17 cellular contexts compared by ENCODE assay signal in the genomic region with DNA sequence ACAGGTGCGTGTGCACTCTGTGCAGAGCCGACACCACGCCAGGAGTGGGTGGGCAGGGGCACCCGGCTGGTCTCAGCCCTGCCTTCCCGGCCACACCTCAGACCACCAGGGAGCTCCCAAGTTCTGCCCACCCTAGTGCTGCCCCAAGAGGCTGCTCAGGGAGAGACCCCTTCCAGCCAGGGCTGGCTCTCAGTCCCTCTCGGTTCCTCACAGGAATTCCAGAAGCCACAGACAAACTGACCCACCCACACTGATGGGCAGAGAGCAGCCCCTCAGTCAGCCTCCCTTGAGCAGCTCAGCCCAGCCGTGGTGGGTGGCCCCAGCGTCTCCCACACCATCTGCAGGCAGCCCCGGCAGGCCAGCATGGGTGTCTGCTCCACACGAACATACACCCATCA. TPM values are rescaled to one million over a fixed set of nuclear protein-coding genes. Genes with fewer than 3 reads are reported as not detected.
A peak's percentile ranks its signal among the peaks of the same experiment; 100 is the strongest.
DNase-seq lines count a peak whose midpoint lies in the region; ATAC-seq and TF ChIP-seq lines count a peak whose summit lies in the region.
"Had no signal": no experiment of that assay in that cellular context is flagged by ENCODE, and none has a peak within 500 bp of the region (broad histone marks: within the 10 kb centered on the region; RNA-seq: fewer than 3 reads in every experiment).

No MANE protein-coding gene starts in this region.

- peak; percentile 20 for ATAC-seq in HCT116
- ATAC-seq: activated T-helper 17 cell treated with anti-CD3 and anti-CD28 coated beads, Interleukin-2, amount 50 U/mL, for 72 hours; body of pancreas; right lobe of liver; stimulated activated naive B cell treated with anti-CD40 and anti-IgM and Interleukin-4, amounts not matched to agents 10 μg/mL and 1 μg/mL and 100 μg/mL, for 72 hours had no signal

- no peak for TF ChIP-seq RAD21 in HCT116 (IDR thresholded peaks at IDR 0.05; ENCODE audit: low read depth)

- H3K9ac ChIP-seq in BLaER1 treated with 17β-estradiol and CSF1 and Interleukin-3, amounts not matched to agents 10 nM and 100 nM = no peak overlapping the region
- no peak overlapping the region for H3K9ac ChIP-seq in HCT116 (ENCODE audit: low read length)
- H3K9ac ChIP-seq: KMS-11 had no signal

- intact Hi-C loops in HCT116 (cut with micrococcal nuclease) (no loop called here), esophagus muscularis mucosa (cut with DNase I) (no loop called here), prostate gland (cut with DNase I) (no loop called here)

- peak overlapping the region in 8 of 11 experiments; percentile 12 to 97 (median 80); a peak in 13 of 22 replicates for H3K4me2 ChIP-seq in BLaER1 treated with 17β-estradiol and CSF1 and Interleukin-3, amounts not matched to agents 10 nM and 100 nM
- no peak overlapping the region for H3K4me2 ChIP-seq in HCT116 (ENCODE audit: low read length)
- H3K4me2 ChIP-seq: KMS-11, PC-9 had no signal

- no peaks in the 10 kb centered on the region for H3K9me2 ChIP-seq in HCT116 (ENCODE audit: insufficient read depth)

- no peak overlapping the region for H2AFZ ChIP-seq in HCT116 (ENCODE audit: low read depth, low read length, poor library complexity, severe bottlenecking)
- H2AFZ ChIP-seq: PC-9 had no signal

- no peaks in the 10 kb centered on the region for H3K79me2 ChIP-seq in HCT116 (ENCODE audit: insufficient read depth, low read length)

- TF ChIP-seq CTCF in HCT116 (IDR thresholded peaks at IDR 0.05 in 2 of 3, conservative IDR thresholded peaks at IDR 0.05 in 1 of 3; ENCODE audit: borderline replicate concordance in 1 of 3, insufficient read depth in 1 of 3, low read depth in 2 of 3, low read length in 2 of 3) (no peak), esophagus muscularis mucosa (IDR thresholded peaks at IDR 0.05) (no peak), prostate gland (IDR thresholded peaks at IDR 0.05) (no peak)

- no peak overlapping the region for H3K4me3 ChIP-seq in BLaER1 treated with 17β-estradiol and CSF1 and Interleukin-3, amounts not matched to agents 10 nM and 100 nM
- H3K4me3 ChIP-seq in HCT116 (replicated peaks in 1 of 2; ENCODE audit: low read depth in 1 of 2, low read length in 2 of 2) = no peak overlapping the region
- H3K4me3 ChIP-seq in esophagus muscularis mucosa = no peak overlapping the region
- no peak overlapping the region for H3K4me3 ChIP-seq in prostate gland
- H3K4me3 ChIP-seq: body of pancreas, PC-9, right lobe of liver, upper lobe of left lung had no signal

- POLR2A ChIA-PET in HCT116 (lab: Charles Lee) = no interaction called here

- WGBS in esophagus muscularis mucosa = 60% methylated on average over 4 of the region's 10 CpGs
- WGBS in prostate gland = 42% methylated on average over 10 of the region's 10 CpGs

- BruUV-seq in HCT116 (replicated peaks; lab: Mats Ljungman, UMichigan) = no TSS peak

- H3K27me3 ChIP-seq in BLaER1 treated with 17β-estradiol and CSF1 and Interleukin-3, amounts not matched to agents 10 nM and 100 nM = no peaks in the 10 kb centered on the region
- H3K27me3 ChIP-seq in HCT116 (ENCODE audit: insufficient read depth, low read length) (no peaks in the 10 kb centered on the region), esophagus muscularis mucosa (peaks cover 0 to 15% (median 0%) of the 10 kb centered on the region in 4 donors), prostate gland (replicated peaks; ENCODE audit: insufficient read depth) (no peaks in the 10 kb centered on the region)
- H3K27me3 ChIP-seq: body of pancreas, right lobe of liver, upper lobe of left lung had no signal

- RAD21 ChIA-PET in HCT116 (lab: Charles Lee; ENCODE audit: low non-redundant PET in 1 of 2, low total read pairs in 2 of 2, uncharacterized antibody in 2 of 2, unreplicated experiment in 2 of 2) = no interaction called here

- peaks cover 0 to 63% (median 45%) of the 10 kb centered on the region in 11 experiments; a peak in 19 of 22 replicates for H4K20me1 ChIP-seq in BLaER1 treated with 17β-estradiol and CSF1 and Interleukin-3, amounts not matched to agents 10 nM and 100 nM
- no peaks in the 10 kb centered on the region for H4K20me1 ChIP-seq in HCT116 (ENCODE audit: insufficient read depth)

- peaks cover 13 to 27% (median 23%) of the 10 kb centered on the region in 11 experiments for H3K9me3 ChIP-seq in BLaER1 treated with 17β-estradiol and CSF1 and Interleukin-3, amounts not matched to agents 10 nM and 100 nM (replicated peaks in 1 of 11)
- H3K9me3 ChIP-seq in HCT116 (ENCODE audit: control insufficient read depth in 1 of 2, insufficient read depth in 1 of 2, low read depth in 1 of 2, low read length in 2 of 2) (no peaks in the 10 kb centered on the region), esophagus muscularis mucosa (peaks cover 0 to 17% (median 11%) of the 10 kb centered on the region in 4 donors), prostate gland (no peaks in the 10 kb centered on the region)
- H3K9me3 ChIP-seq: body of pancreas, right lobe of liver had no signal

- no peak for DNase-seq in HCT116 (ENCODE audit: low read depth, low spot score)
- peak; percentile 68 for DNase-seq in esophagus muscularis mucosa (ENCODE audit: extremely low spot score)
- DNase-seq in prostate gland (ENCODE audit: low spot score) = peak; percentile 3
- DNase-seq in NCI-H82 (lab: John Stamatoyannopoulos, UW) = no peak
- DNase-seq in activated effector memory CD4-positive, alpha-beta T cell treated with anti-CD3 and anti-CD28 coated beads, Interleukin-2, amount 50 U/mL, for 16 hours = no peak
- DNase-seq in COLO829 (ENCODE audit: low spot score) = no peak
- DNase-seq: activated CD4-positive, alpha-beta T cell treated with anti-CD3 and anti-CD28 coated beads for 4 hours; NCI-H146; NCI-H524; upper lobe of left lung had no signal

- peaks cover 0 to 39% (median 21%) of the 10 kb centered on the region in 11 experiments; a peak in 16 of 22 replicates for H3K36me3 ChIP-seq in BLaER1 treated with 17β-estradiol and CSF1 and Interleukin-3, amounts not matched to agents 10 nM and 100 nM
- H3K36me3 ChIP-seq in HCT116 (ENCODE audit: control insufficient read depth in 1 of 2, insufficient read depth in 2 of 2, low read length in 2 of 2) (peaks cover 0 to 5% of the 10 kb centered on the region in 2 experiments; a peak in 2 of 4 replicates), esophagus muscularis mucosa (peaks cover 0 to 25% (median 18%) of the 10 kb centered on the region in 4 donors), prostate gland (no peaks in the 10 kb centered on the region)
- H3K36me3 ChIP-seq: right lobe of liver had no signal

- TF ChIP-seq EP300 in esophagus muscularis mucosa (IDR thresholded peaks at IDR 0.05) = no peak

- peaks cover 51 to 85% (median 76%) of the 10 kb centered on the region in 10 experiments for H3K4me1 ChIP-seq in BLaER1 treated with 17β-estradiol and CSF1 and Interleukin-3, amounts not matched to agents 10 nM and 100 nM
- H3K4me1 ChIP-seq in HCT116 (ENCODE audit: control insufficient read depth in 1 of 2, insufficient read depth in 2 of 2, low read length in 2 of 2) (no peaks in the 10 kb centered on the region), esophagus muscularis mucosa (no peaks in the 10 kb centered on the region), prostate gland (replicated peaks) (no peaks in the 10 kb centered on the region)
- H3K4me1 ChIP-seq: body of pancreas, right lobe of liver, upper lobe of left lung had no signal

- CTCF ChIA-PET in HCT116 (lab: Charles Lee) = no interaction called here

- H3K27ac ChIP-seq in BLaER1 treated with 17β-estradiol and CSF1 and Interleukin-3, amounts not matched to agents 10 nM and 100 nM = no peak overlapping the region
- H3K27ac ChIP-seq in HCT116 (ENCODE audit: low read depth, low read length) (no peak overlapping the region), esophagus muscularis mucosa (replicated peaks in 1 of 4) (no peak overlapping the region), prostate gland (no peak overlapping the region)
- H3K27ac ChIP-seq: body of pancreas, KMS-11, PC-9, right lobe of liver, upper lobe of left lung had no signal

- TF ChIP-seq POLR2A in HCT116 (IDR thresholded peaks at IDR 0.05; ENCODE audit: borderline replicate concordance, extremely low read depth, insufficient read depth, insufficient read length) = no peak
- TF ChIP-seq POLR2A in esophagus muscularis mucosa (IDR thresholded peaks at IDR 0.05; ENCODE audit: low read depth) = no peak
- no peak for TF ChIP-seq POLR2A in prostate gland (IDR thresholded peaks at IDR 0.05)

TF ChIP-seq in HCT116, 20 proteins besides CTCF, POLR2A, EP300 and RAD21:
- TF ChIP-seq EZH2phosphoT487 (IDR thresholded peaks at IDR 0.05; ENCODE audit: borderline replicate concordance) (no peak), JUND (IDR thresholded peaks at IDR 0.05) (no peak), ELF1 (IDR thresholded peaks at IDR 0.05; ENCODE audit: borderline replicate concordance, low read depth) (no peak)
- TF ChIP-seq, protein P1, sequence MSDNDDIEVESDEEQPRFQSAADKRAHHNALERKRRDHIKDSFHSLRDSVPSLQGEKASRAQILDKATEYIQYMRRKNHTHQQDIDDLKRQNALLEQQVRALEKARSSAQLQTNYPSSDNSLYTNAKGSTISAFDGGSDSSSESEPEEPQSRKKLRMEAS (IDR thresholded peaks at IDR 0.05) = no peak
- TF ChIP-seq, protein P2, sequence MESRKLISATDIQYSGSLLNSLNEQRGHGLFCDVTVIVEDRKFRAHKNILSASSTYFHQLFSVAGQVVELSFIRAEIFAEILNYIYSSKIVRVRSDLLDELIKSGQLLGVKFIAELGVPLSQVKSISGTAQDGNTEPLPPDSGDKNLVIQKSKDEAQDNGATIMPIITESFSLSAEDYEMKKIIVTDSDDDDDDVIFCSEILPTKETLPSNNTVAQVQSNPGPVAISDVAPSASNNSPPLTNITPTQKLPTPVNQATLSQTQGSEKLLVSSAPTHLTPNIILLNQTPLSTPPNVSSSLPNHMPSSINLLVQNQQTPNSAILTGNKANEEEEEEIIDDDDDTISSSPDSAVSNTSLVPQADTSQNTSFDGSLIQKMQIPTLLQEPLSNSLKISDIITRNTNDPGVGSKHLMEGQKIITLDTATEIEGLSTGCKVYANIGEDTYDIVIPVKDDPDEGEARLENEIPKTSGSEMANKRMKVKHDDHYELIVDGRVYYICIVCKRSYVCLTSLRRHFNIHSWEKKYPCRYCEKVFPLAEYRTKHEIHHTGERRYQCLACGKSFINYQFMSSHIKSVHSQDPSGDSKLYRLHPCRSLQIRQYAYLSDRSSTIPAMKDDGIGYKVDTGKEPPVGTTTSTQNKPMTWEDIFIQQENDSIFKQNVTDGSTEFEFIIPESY (IDR thresholded peaks at IDR 0.05; ENCODE audit: extremely low read depth, insufficient replicate concordance, low read length) = no peak

RNA-seq across cellular contexts. Expression of a gene that starts 33.8 kb away (rescaled TPM):
- total RNA-seq in HCT116 (2021; ENCODE audit: unreplicated experiment) = 79.1 TPM
- 53.8 and 67.7 TPM in 2 replicates for polyA plus RNA-seq in HCT116 (2012)
- 10 to 100 TPM; 29.1 to 71.5 (median 41.8) TPM for total RNA-seq in esophagus muscularis mucosa
- 100 to 1,000 TPM in 1 of 2 donors, 10 to 100 TPM in 1; 80.7 to 447 TPM for total RNA-seq in prostate gland

Comparison
In these comparisons a context has a peak if more than half of its experiments do, and no peak if none do; other contexts are left out.
1. DNase-seq: peak in esophagus muscularis mucosa (single experiment) and prostate gland (single experiment); none in HCT116 (single experiment), NCI-H82 (single experiment), activated effector memory CD4-positive, alpha-beta T cell treated with anti-CD3 and anti-CD28 coated beads, Interleukin-2, amount 50 U/mL, for 16 hours (single experiment) and COLO829 (single experiment).